Comparison of ENCODE assay signal across 11 cellular contexts in genomic region chr4:113682730-113683129, GRCh38.
DNase-seq lines count a peak whose midpoint lies in the region; ATAC-seq lines count a peak whose summit lies in the region.
"Had no signal": no experiment of that assay in that cellular context is flagged by ENCODE, and none has a peak within 500 bp of the region (broad histone marks: within the 10 kb centered on the region; RNA-seq: fewer than 3 reads in every experiment).

No MANE protein-coding gene starts in this region.

- H3K9ac ChIP-seq in skeletal muscle tissue (ENCODE audit: low read depth in 1 of 3, low read length in 3 of 3) = no peak overlapping the region

- no peaks in the 10 kb centered on the region for H3K27me3 Mint-ChIP-seq in activated T-cell treated with anti-CD3 and anti-CD28 coated beads, Interleukin-2, amount 50 U/mL, for 72 hours (ENCODE audit: low read depth)
- H3K27me3 Mint-ChIP-seq in central memory CD8-positive, alpha-beta T cell = no peaks in the 10 kb centered on the region

- peak overlapping the region; percentile 63 to 73 for H3K4me3 Mint-ChIP-seq in activated T-cell treated with anti-CD3 and anti-CD28 coated beads, Interleukin-2, amount 50 U/mL, for 72 hours
- no peak overlapping the region for H3K4me3 Mint-ChIP-seq in central memory CD8-positive, alpha-beta T cell

- H3K36me3 Mint-ChIP-seq in activated T-cell treated with anti-CD3 and anti-CD28 coated beads, Interleukin-2, amount 50 U/mL, for 72 hours (ENCODE audit: insufficient read depth in 2 of 2) = peaks cover 21 to 43% of the 10 kb centered on the region in 2 donors
- H3K36me3 Mint-ChIP-seq in central memory CD8-positive, alpha-beta T cell (ENCODE audit: insufficient read depth) = peaks cover 2% of the 10 kb centered on the region

- H3K9me3 ChIP-seq in skeletal muscle tissue (ENCODE audit: control insufficient read depth in 3 of 3, low read length in 3 of 3) = no peaks in the 10 kb centered on the region

- peaks cover 3 to 4% of the 10 kb centered on the region in 2 donors for H3K9me3 Mint-ChIP-seq in activated T-cell treated with anti-CD3 and anti-CD28 coated beads, Interleukin-2, amount 50 U/mL, for 72 hours
- no peaks in the 10 kb centered on the region for H3K9me3 Mint-ChIP-seq in central memory CD8-positive, alpha-beta T cell

- no peak for DNase-seq in activated T-cell treated with anti-CD3 and anti-CD28 coated beads, Interleukin-2, amount 50 U/mL, for 72 hours
- no peak for DNase-seq in activated T-cell treated with anti-CD3 and anti-CD28 coated beads, Interleukin-2, amount 50 U/mL, for 1 hour
- DNase-seq in LHCN-M2 (ENCODE audit: low read depth) (peak; percentile 62), D341Med (ENCODE audit: low spot score) (no peak), substantia nigra (lab: John Stamatoyannopoulos, UW) (no peak)
- no peak for DNase-seq in central memory CD8-positive, alpha-beta T cell (ENCODE audit: low spot score in 2 of 2)
- DNase-seq: C1 segment of cervical spinal cord; Karpas-422; NK-92 treated with Interleukin-12 subunit alpha and Interleukin-12 subunit beta, amount 100 ng/mL, for 24 hours had no signal

- peak overlapping the region; percentile 75 for H3K27ac Mint-ChIP-seq in activated T-cell treated with anti-CD3 and anti-CD28 coated beads, Interleukin-2, amount 50 U/mL, for 72 hours
- H3K27ac Mint-ChIP-seq in central memory CD8-positive, alpha-beta T cell (ENCODE audit: low read depth) = peak overlapping the region; percentile 64

- peak overlapping the region; percentile 85 for H3K27ac ChIP-seq in skeletal muscle tissue (ENCODE audit: low read depth, low read length)
- no peak overlapping the region for H3K27ac ChIP-seq in substantia nigra (ENCODE audit: low read depth, low read length, poor library complexity, severe bottlenecking)

- peak; percentile 29 to 32 for ATAC-seq in activated T-cell treated with anti-CD3 and anti-CD28 coated beads, Interleukin-2, amount 50 U/mL, for 72 hours (replicated peaks in 1 of 2)
- ATAC-seq in central memory CD8-positive, alpha-beta T cell (replicated peaks; ENCODE audit: extremely low read depth, poor library complexity, severe bottlenecking) = no peak
- ATAC-seq in HG03108 (IDR thresholded peaks at IDR 0.05; ENCODE audit: unreplicated experiment) = no peak

- no peak overlapping the region for H3K4me3 ChIP-seq in skeletal muscle tissue (ENCODE audit: low read length in 3 of 3)

- H3K36me3 ChIP-seq in skeletal muscle tissue (ENCODE audit: control insufficient read depth in 3 of 3, insufficient read depth in 3 of 3, low read length in 3 of 3) = no peaks in the 10 kb centered on the region

- H3K4me1 Mint-ChIP-seq in activated T-cell treated with anti-CD3 and anti-CD28 coated beads, Interleukin-2, amount 50 U/mL, for 72 hours (ENCODE audit: low read depth) = peaks cover 73% of the 10 kb centered on the region
- peaks cover 26% of the 10 kb centered on the region for H3K4me1 Mint-ChIP-seq in central memory CD8-positive, alpha-beta T cell

- peaks cover 18 to 28% (median 19%) of the 10 kb centered on the region in 3 donors for H3K4me1 ChIP-seq in skeletal muscle tissue (ENCODE audit: control insufficient read depth in 3 of 3, insufficient read depth in 3 of 3, low read length in 3 of 3)

- H3K27me3 ChIP-seq in skeletal muscle tissue (ENCODE audit: control insufficient read depth in 3 of 3, insufficient read depth in 3 of 3, low read length in 3 of 3) = no peaks in the 10 kb centered on the region

Comparison
In these comparisons a context has a peak if more than half of its experiments do, and no peak if none do; other contexts are left out.
1. ATAC-seq: peak in activated T-cell treated with anti-CD3 and anti-CD28 coated beads, Interleukin-2, amount 50 U/mL, for 72 hours (2 of 2); none in central memory CD8-positive, alpha-beta T cell (single experiment) and HG03108 (single experiment).